18 cellular contexts compared by ENCODE assay signal in genomic region chr4:7880681-7881080, GRCh38. TPM values are rescaled to one million over a fixed set of nuclear protein-coding genes. Genes with fewer than 3 reads are reported as not detected.
DNase-seq lines count a peak whose midpoint lies in the region; ATAC-seq and TF ChIP-seq lines count a peak whose summit lies in the region.
"Had no signal": no experiment of that assay in that cellular context is flagged by ENCODE, and none has a peak within 500 bp of the region (broad histone marks: within the 10 kb centered on the region; RNA-seq: fewer than 3 reads in every experiment).

No MANE protein-coding gene starts in this region.

- intact Hi-C loops in left lung (cut with DNase I): no loop called here

- peaks cover 24% of the 10 kb centered on the region for H3K36me3 Mint-ChIP-seq in brain

- H3K9me3 Mint-ChIP-seq in brain: peaks cover 0 to 15% (median 6%) of the 10 kb centered on the region in 5 experiments

- H3K9me3 ChIP-seq in muscle layer of colon (ENCODE audit: low read length) (no peaks in the 10 kb centered on the region), left lung (no peaks in the 10 kb centered on the region)

- ATAC-seq in left lung: no peak
- ATAC-seq: HCT116 had no signal

- H3K27ac ChIP-seq in muscle layer of colon (ENCODE audit: low read depth, low read length) (peak overlapping the region; percentile 2), left lung (no peak overlapping the region)
- H3K27ac ChIP-seq: KMS-11 had no signal

- H3K4me1 Mint-ChIP-seq in brain: peaks cover 80% of the 10 kb centered on the region

- CTCF ChIA-PET in GM10248 (lab: Yijun Ruan, JAX): no interaction called here

- H3K27me3 ChIP-seq in muscle layer of colon (ENCODE audit: control insufficient read depth in 1 of 2, insufficient read depth in 2 of 2, low read length in 2 of 2) (no peaks in the 10 kb centered on the region), left lung (no peaks in the 10 kb centered on the region)

- H3K4me1 ChIP-seq in muscle layer of colon (ENCODE audit: insufficient read depth, low read length): peaks cover 59% of the 10 kb centered on the region
- H3K4me1 ChIP-seq in left lung: no peaks in the 10 kb centered on the region

- POLR2A ChIA-PET in GM10248 (lab: Yijun Ruan, JAX): no interaction called here

- H3K4me3 Mint-ChIP-seq in brain: no peak overlapping the region

- peak overlapping the region; percentile 25 to 93 (median 33) for H3K27ac Mint-ChIP-seq in brain

- H3K4me3 ChIP-seq in muscle layer of colon (ENCODE audit: low read depth in 1 of 2, low read length in 2 of 2) (no peak overlapping the region), left lung (no peak overlapping the region)

- peaks cover 4% of the 10 kb centered on the region for H3K27me3 Mint-ChIP-seq in brain

- no peak overlapping the region for H3K9ac ChIP-seq in muscle layer of colon (ENCODE audit: low read length)
- H3K9ac ChIP-seq: KMS-11 had no signal

- no peak for TF ChIP-seq CTCF in brain (conservative IDR thresholded peaks at IDR 0.05)
- TF ChIP-seq CTCF in left lung (IDR thresholded peaks at IDR 0.05): no peak
- no peak for TF ChIP-seq CTCF in GM10248 (IDR thresholded peaks at IDR 0.05; ENCODE audit: control extremely low read depth, extremely low read depth, low read depth, missing control alignments)

- DNase-seq in A172 (ENCODE audit: low spot score) (peak; percentile 13), EH (ENCODE audit: low read depth) (peak; percentile 42), left lung (no peak), AML-193 (lab: John Stamatoyannopoulos, UW) (no peak), NCI-H2107 treated with DMSO at 0.1 percent for 48 hours (lab: John Stamatoyannopoulos, UW; ENCODE audit: unreplicated experiment) (no peak), GM10248 (ENCODE audit: extremely low spot score) (no peak)
- DNase-seq: activated CD4-positive, alpha-beta T cell treated with anti-CD3 and anti-CD28 coated beads for 48 hours; activated CD8-positive, alpha-beta memory T cell treated with anti-CD3 and anti-CD28 coated beads, Interleukin-2, amount 50 U/mL, for 4 hours; activated gamma-delta T cell treated with Interleukin-2 at 50 U/mL for 16 hours; hippocampal formation; mammary epithelial cell; NCI-H1105; NCI-H2171; NCI-H748 treated with DMSO at 0.1 percent for 48 hours had no signal

- no peaks in the 10 kb centered on the region for H3K36me3 ChIP-seq in muscle layer of colon (ENCODE audit: insufficient read depth, low read length)
- H3K36me3 ChIP-seq in left lung: no peaks in the 10 kb centered on the region

RNA-seq across cellular contexts. Expression of gene AFAP1, which starts 59.0 kb away (rescaled TPM):
- total RNA-seq in A172 (2014; rRNA removed; shearing (Covaris generic)): 29.9 and 32.9 TPM in 2 replicates
- polyA plus RNA-seq in brain (ENCODE audit: insufficient read depth, low read depth, low replicate concordance): 15.3 TPM
- total RNA-seq in left lung: 10 to 100 TPM; 24.9 to 31.4 TPM

Comparison
In these comparisons a context has a peak if more than half of its experiments do, and no peak if none do; other contexts are left out.
1. DNase-seq: peak in A172 (single experiment) and EH (single experiment); none in left lung (0 of 2), AML-193 (0 of 2), NCI-H2107 treated with DMSO at 0.1 percent for 48 hours (single experiment) and GM10248 (single experiment).